In the genomic region with DNA sequence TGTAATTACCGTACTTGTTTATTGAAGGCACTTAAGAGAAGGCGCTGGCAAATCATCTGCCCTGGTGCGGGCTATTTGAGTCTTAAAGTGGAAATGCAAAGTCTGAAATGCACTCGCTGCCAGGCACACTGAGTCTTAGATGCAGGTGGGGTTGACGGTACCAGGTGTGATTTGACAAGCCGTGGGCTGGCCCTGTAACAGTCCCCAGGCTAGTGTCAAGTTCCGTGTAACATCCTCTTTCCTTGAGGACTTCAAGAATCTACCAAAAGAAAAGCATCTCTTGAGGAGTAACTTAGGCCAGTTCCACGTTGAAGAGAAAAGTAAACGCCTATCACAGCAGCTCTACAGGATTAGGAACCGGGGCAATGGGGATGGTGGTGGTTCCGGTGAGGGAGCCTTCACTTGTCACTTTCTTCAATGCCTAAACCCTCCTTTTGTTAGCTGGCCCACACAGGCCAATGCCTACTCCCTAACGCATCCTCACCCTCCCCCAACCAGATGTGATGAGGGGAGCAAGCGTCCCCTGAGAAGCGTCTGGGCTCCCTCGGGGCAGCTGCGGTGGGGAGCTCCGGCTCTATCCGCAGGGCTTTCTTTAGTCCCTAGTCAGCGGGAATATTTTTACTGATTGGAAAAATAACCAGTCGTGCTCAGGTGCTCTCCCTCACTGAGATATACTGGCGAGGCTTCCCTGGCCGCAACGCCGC, we compare ENCODE assay signal across 1 cellular context.
TF ChIP-seq lines count a peak whose summit lies in the region.

No MANE protein-coding gene starts in this region.

TF ChIP-seq in HCT116, 20 proteins besides CTCF, POLR2A, EP300 and RAD21 (continued from another document):
- no peak for TF ChIP-seq CEBPB (IDR thresholded peaks at IDR 0.05; ENCODE audit: low read depth)
- TF ChIP-seq ZNF274 (IDR thresholded peaks at IDR 0.05; ENCODE audit: low read depth, low read length) = no peak
- no peak for TF ChIP-seq YY1 (IDR thresholded peaks at IDR 0.05; ENCODE audit: extremely low read depth, insufficient replicate concordance, low read depth, low read length)
- TF ChIP-seq, protein P1, sequence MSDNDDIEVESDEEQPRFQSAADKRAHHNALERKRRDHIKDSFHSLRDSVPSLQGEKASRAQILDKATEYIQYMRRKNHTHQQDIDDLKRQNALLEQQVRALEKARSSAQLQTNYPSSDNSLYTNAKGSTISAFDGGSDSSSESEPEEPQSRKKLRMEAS (IDR thresholded peaks at IDR 0.05) = no peak; the same call in 1 of the 2 replicates
- TF ChIP-seq FOSL1 (IDR thresholded peaks at IDR 0.05; ENCODE audit: low read depth) = no peak
- no peak for TF ChIP-seq CBX3 (IDR thresholded peaks at IDR 0.05; ENCODE audit: low read depth)
- TF ChIP-seq, protein P2, sequence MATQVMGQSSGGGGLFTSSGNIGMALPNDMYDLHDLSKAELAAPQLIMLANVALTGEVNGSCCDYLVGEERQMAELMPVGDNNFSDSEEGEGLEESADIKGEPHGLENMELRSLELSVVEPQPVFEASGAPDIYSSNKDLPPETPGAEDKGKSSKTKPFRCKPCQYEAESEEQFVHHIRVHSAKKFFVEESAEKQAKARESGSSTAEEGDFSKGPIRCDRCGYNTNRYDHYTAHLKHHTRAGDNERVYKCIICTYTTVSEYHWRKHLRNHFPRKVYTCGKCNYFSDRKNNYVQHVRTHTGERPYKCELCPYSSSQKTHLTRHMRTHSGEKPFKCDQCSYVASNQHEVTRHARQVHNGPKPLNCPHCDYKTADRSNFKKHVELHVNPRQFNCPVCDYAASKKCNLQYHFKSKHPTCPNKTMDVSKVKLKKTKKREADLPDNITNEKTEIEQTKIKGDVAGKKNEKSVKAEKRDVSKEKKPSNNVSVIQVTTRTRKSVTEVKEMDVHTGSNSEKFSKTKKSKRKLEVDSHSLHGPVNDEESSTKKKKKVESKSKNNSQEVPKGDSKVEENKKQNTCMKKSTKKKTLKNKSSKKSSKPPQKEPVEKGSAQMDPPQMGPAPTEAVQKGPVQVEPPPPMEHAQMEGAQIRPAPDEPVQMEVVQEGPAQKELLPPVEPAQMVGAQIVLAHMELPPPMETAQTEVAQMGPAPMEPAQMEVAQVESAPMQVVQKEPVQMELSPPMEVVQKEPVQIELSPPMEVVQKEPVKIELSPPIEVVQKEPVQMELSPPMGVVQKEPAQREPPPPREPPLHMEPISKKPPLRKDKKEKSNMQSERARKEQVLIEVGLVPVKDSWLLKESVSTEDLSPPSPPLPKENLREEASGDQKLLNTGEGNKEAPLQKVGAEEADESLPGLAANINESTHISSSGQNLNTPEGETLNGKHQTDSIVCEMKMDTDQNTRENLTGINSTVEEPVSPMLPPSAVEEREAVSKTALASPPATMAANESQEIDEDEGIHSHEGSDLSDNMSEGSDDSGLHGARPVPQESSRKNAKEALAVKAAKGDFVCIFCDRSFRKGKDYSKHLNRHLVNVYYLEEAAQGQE (IDR thresholded peaks at IDR 0.05; ENCODE audit: low read depth) = no peak
TF ChIP-seq in HCT116: peak in this region for 0.
